ENCODE assay signal across 23 cellular contexts in the genomic region with DNA sequence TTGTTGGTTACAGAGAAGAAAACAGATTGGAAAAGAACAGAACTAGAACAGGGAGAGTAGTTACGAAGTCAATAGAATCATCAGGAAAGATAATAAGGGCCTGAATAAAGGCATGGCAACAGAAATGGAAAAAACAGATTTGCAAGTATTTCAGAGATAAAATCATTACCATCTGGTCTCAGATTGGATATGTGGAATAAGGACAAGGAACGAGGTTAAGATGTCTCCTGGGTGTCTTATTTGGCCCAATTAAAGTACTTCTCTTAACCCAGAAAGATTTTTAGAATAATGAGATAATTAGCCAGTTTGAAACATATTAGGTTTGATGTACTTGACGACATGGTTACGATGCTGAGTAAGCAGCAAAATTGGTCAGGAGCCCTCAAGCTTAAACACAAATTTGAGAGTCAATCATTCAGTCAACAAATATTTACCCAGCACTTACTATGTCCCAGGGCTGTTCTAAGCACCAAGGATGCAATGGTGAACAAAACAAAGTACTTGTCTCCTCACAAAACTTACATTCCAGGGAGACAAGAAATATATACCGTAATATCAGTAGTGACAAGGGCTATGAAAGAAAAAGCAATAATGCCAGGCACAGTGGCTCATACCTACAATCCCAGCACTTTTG. TPM values are rescaled to one million over a fixed set of nuclear protein-coding genes. Genes with fewer than 3 reads are reported as not detected.
DNase-seq lines count a peak whose midpoint lies in the region; ATAC-seq and TF ChIP-seq lines count a peak whose summit lies in the region.
"Had no signal": no experiment of that assay in that cellular context is flagged by ENCODE, and none has a peak within 500 bp of the region (broad histone marks: within the 10 kb centered on the region; RNA-seq: fewer than 3 reads in every experiment).

No MANE protein-coding gene starts in this region.

- no peak for TF ChIP-seq POLR2A in heart left ventricle (IDR thresholded peaks at IDR 0.05)

- TF ChIP-seq CTCF in heart left ventricle (IDR thresholded peaks at IDR 0.05) (no peak), upper lobe of right lung (IDR thresholded peaks at IDR 0.05) (no peak)

- no peaks in the 10 kb centered on the region for H3K27me3 ChIP-seq in heart left ventricle
- H3K27me3 ChIP-seq in upper lobe of right lung: no peaks in the 10 kb centered on the region
- H3K27me3 ChIP-seq: adrenal gland, body of pancreas, neutrophil, testis, vagina had no signal

- intact Hi-C loops in left ventricle myocardium superior (cut with micrococcal nuclease) (no loop called here), heart left ventricle (cut with DNase I) (no loop called here), upper lobe of right lung (cut with DNase I) (no loop called here)

- peaks cover 0 to 5% (median 0%) of the 10 kb centered on the region in 9 donors for H3K36me3 ChIP-seq in heart left ventricle
- H3K36me3 ChIP-seq in upper lobe of right lung: no peaks in the 10 kb centered on the region
- H3K36me3 ChIP-seq: adrenal gland, vagina had no signal

- peaks cover under 1 to 86% (median 44%) of the 10 kb centered on the region in 12 donors for H3K4me1 ChIP-seq in heart left ventricle
- peaks cover 14% of the 10 kb centered on the region for H3K4me1 ChIP-seq in upper lobe of right lung
- H3K4me1 ChIP-seq: testis had no signal

- ATAC-seq in left ventricle myocardium superior (peak; percentile 29), heart left ventricle (no peak), upper lobe of right lung (peak; percentile 77), GM21528 (IDR thresholded peaks at IDR 0.05; ENCODE audit: low FRiP score, unreplicated experiment) (no peak)
- ATAC-seq: activated CD8-positive, alpha-beta T cell treated with anti-CD3 and anti-CD28 coated beads, Interleukin-2, amount 10 ng/mL, durations not matched to agents 7 days and 5 days; body of pancreas; stimulated activated naive CD8-positive, alpha-beta T cell treated with anti-CD3 and anti-CD28 coated beads, Interleukin-15, Interleukin-2, amounts not matched to agents 100 U/mL and 50 U/mL, for 24 hours had no signal

- DNase-seq in left ventricle myocardium superior (no peak), heart left ventricle (no peak), NCI-H748 treated with DMSO at 0.1 percent for 48 hours (lab: John Stamatoyannopoulos, UW) (peak; percentile 42), fibroblast of gingiva (ENCODE audit: low read depth) (peak; percentile 15), upper lobe of right lung (no peak), epidermal melanocyte (ENCODE audit: insufficient read length, low spot score) (no peak), RKO (ENCODE audit: low spot score) (no peak)
- DNase-seq: activated CD4-positive, alpha-beta T cell treated with anti-CD3 and anti-CD28 coated beads for 1 hour; activated CD8-positive, alpha-beta T cell treated with anti-CD3 and anti-CD28 coated beads, Interleukin-2, amount 10 ng/mL, durations not matched to agents 7 days and 5 days; activated effector memory CD4-positive, alpha-beta T cell treated with Interleukin-2 at 50 U/mL for 16 hours; adrenal gland; body of pancreas; IMR-90; NCI-H1048; NCI-H187; NCI-H82; stimulated activated naive CD8-positive, alpha-beta T cell treated with anti-CD3 and anti-CD28 coated beads, Interleukin-15, Interleukin-2, amounts not matched to agents 100 U/mL and 50 U/mL, for 24 hours; T-helper 1 cell; testis had no signal

- H3K4me3 ChIP-seq in heart left ventricle (no peak overlapping the region), upper lobe of right lung (no peak overlapping the region)
- H3K4me3 ChIP-seq: adrenal gland, body of pancreas, testis, vagina had no signal

- H3K27ac ChIP-seq in heart left ventricle (peak overlapping the region in 5 of 12 donors; percentile 9 to 41 (median 22)), upper lobe of right lung (no peak overlapping the region)
- H3K27ac ChIP-seq: adrenal gland, body of pancreas, neutrophil, RWPE1, vagina had no signal

- WGBS in heart left ventricle, 4 donors: 65 to 81% (median 74%) methylated on average over 5 of the region's 5 CpGs

- H3K9me3 ChIP-seq in heart left ventricle: no peaks in the 10 kb centered on the region
- H3K9me3 ChIP-seq in upper lobe of right lung: no peaks in the 10 kb centered on the region
- H3K9me3 ChIP-seq: adrenal gland, body of pancreas, neutrophil, testis, vagina had no signal

RNA-seq across cellular contexts. Expression of gene RICTOR, which starts 18.3 kb away (rescaled TPM):
- total RNA-seq in left ventricle myocardium superior (27.5 TPM), heart left ventricle (10 to 100 TPM; 20.6 to 76.3 (median 34.2) TPM), upper lobe of right lung (51.1 TPM)
- polyA plus RNA-seq in heart left ventricle: 10 to 100 TPM in 1 of 2 donors, 1 to 10 TPM in 1; 6.8 to 11.5 TPM

Comparison
In these comparisons a context has a peak if more than half of its experiments do, and no peak if none do; other contexts are left out.
1. ATAC-seq: peak in left ventricle myocardium superior (single experiment) and upper lobe of right lung (single experiment); none in heart left ventricle (0 of 4) and GM21528 (single experiment).
2. DNase-seq: peak in NCI-H748 treated with DMSO at 0.1 percent for 48 hours (single experiment) and fibroblast of gingiva (single experiment); none in left ventricle myocardium superior (single experiment), heart left ventricle (0 of 5), upper lobe of right lung (single experiment), epidermal melanocyte (single experiment) and RKO (single experiment).